In the genomic region with DNA sequence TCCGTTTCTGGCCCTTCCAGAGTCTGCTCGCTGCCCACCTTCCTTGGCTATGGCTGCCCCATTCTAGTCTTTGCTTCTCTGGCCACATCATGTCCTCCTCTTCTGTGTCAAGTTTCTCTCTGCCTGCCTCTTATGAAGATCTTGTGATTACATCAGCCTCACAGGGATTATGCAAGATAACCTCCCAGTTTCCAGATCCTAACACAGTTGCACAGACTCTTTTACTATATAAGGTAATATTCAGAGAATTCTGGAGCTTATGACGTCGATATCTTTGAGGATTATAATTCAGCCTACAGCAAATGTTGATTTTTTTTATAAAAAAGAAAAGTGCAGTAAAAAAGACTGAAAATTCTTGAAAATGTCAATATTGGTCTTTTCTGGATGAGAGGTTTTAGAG, we compare ENCODE assay signal across 8 cellular contexts.
DNase-seq lines count a peak whose midpoint lies in the region; ATAC-seq, FAIRE-seq and TF ChIP-seq lines count a peak whose summit lies in the region.
"Not testable (repeated sequence)": the region's sequence is repeated elsewhere in the genome, so short reads cannot be mapped to it uniquely, and the experiment has no call there.

No MANE protein-coding gene starts in this region.

- H3K27me3 ChIP-seq in HL-60 (ENCODE audit: insufficient read depth, poor library complexity, severe bottlenecking); K562 (ENCODE audit: control insufficient read depth in 2 of 2, insufficient read depth in 2 of 2, low read length in 2 of 2); mesenchymal stem cell (ENCODE audit: control insufficient read depth in 1 of 2, insufficient read depth in 1 of 2, low read length in 2 of 2): not testable (repeated sequence)

- H3K9ac ChIP-seq in K562 (ENCODE audit: insufficient read depth in 1 of 2, low read depth in 2 of 2, low read length in 2 of 2); mesenchymal stem cell (ENCODE audit: low read length): not testable (repeated sequence)

- not testable (repeated sequence) for H3K79me2 ChIP-seq in K562 (ENCODE audit: control insufficient read depth, insufficient read depth, low read length)

- not testable (repeated sequence) for H4K91ac ChIP-seq in mesenchymal stem cell (ENCODE audit: low read length)

- in situ Hi-C loops in K562 (cut with MboI): not testable (repeated sequence)

- not testable (repeated sequence) for H3K23ac ChIP-seq in mesenchymal stem cell (ENCODE audit: low read length in 2 of 2)

- not testable (repeated sequence) for H2BK120ac ChIP-seq in mesenchymal stem cell (ENCODE audit: low read depth, low read length)

- H3K4me1 ChIP-seq in A549; K562 (replicated peaks in 1 of 2; ENCODE audit: control insufficient read depth in 2 of 2, insufficient read depth in 2 of 2, low read length in 2 of 2); mesenchymal stem cell (ENCODE audit: control insufficient read depth, insufficient read depth, low read depth, low read length): not testable (repeated sequence)

- TF ChIP-seq POLR2A in A549 (IDR thresholded peaks at IDR 0.05; ENCODE audit: low read length); K562 (conservative IDR thresholded peaks at IDR 0.05): not testable (repeated sequence)

- not testable (repeated sequence) for TF ChIP-seq RAD21 in A549 (conservative IDR thresholded peaks at IDR 0.05 in 1 of 2, IDR thresholded peaks at IDR 0.05 in 1 of 2); K562 (CRISPR knock-in tag; conservative IDR thresholded peaks at IDR 0.05 in 1 of 2, IDR thresholded peaks at IDR 0.05 in 1 of 2)

- not testable (repeated sequence) for H3K4ac ChIP-seq in mesenchymal stem cell (ENCODE audit: low read depth in 1 of 2, low read length in 2 of 2)

- not testable (repeated sequence) for H3K14ac ChIP-seq in mesenchymal stem cell (ENCODE audit: low read length in 2 of 2)

- ATAC-seq in A549: peak; percentile 61 to 67; a peak in 3 of 6 replicates
- peak; percentile 44 for ATAC-seq in K562
- peak; percentile 57 for ATAC-seq in left ventricle myocardium superior

- not testable (repeated sequence) for H2BK15ac ChIP-seq in mesenchymal stem cell (ENCODE audit: low read depth, poor library complexity, severe bottlenecking)

- BruUV-seq in K562 (replicated peaks; lab: Mats Ljungman, UMichigan): not testable (repeated sequence)

- H3K79me1 ChIP-seq in mesenchymal stem cell (replicated peaks; ENCODE audit: low read length, poor library complexity, severe bottlenecking): not testable (repeated sequence)

- H4K20me1 ChIP-seq in K562 (replicated peaks; ENCODE audit: control insufficient read depth, insufficient read depth, low read length): not testable (repeated sequence)

- not testable (repeated sequence) for TF ChIP-seq CTCF in A549 (IDR thresholded peaks at IDR 0.05); HL-60 (IDR thresholded peaks at IDR 0.05; ENCODE audit: insufficient read depth, low read length); K562 (IDR thresholded peaks at IDR 0.05 in 2 of 3, conservative IDR thresholded peaks at IDR 0.05 in 1 of 3; ENCODE audit: insufficient read depth in 2 of 3, low read depth in 1 of 3, low read length in 3 of 3)

- intact Hi-C loops in K562 (cut with micrococcal nuclease); left ventricle myocardium superior (cut with micrococcal nuclease): not testable (repeated sequence)

- not testable (repeated sequence) for H2BK12ac ChIP-seq in mesenchymal stem cell (ENCODE audit: low read length in 2 of 2)

- FAIRE-seq in A549 (lab: Jason Lieb, UNC); K562 (lab: Jason Lieb, UNC): not testable (repeated sequence)

- not testable (repeated sequence) for H3K27ac ChIP-seq in A549; K562 (ENCODE audit: extremely low read depth, low read depth, low read length); mesenchymal stem cell (ENCODE audit: low read length, poor library complexity, severe bottlenecking)
- H3K27ac ChIP-seq in HL-60 (replicated peaks): peak overlapping the region; percentile 62

- not testable (repeated sequence) for H2AFZ ChIP-seq in K562 (ENCODE audit: low read depth, low read length); mesenchymal stem cell (ENCODE audit: low read depth, low read length)

- H3K4me3 ChIP-seq in A549; HL-60 (replicated peaks; ENCODE audit: insufficient read depth, low read length); K562; mesenchymal stem cell (ENCODE audit: insufficient read depth in 1 of 2, low read depth in 1 of 2, low read length in 2 of 2): not testable (repeated sequence)

- H3K4me2 ChIP-seq in A549; K562 (ENCODE audit: insufficient read depth, low read length); mesenchymal stem cell (ENCODE audit: low read length, poor library complexity, severe bottlenecking): not testable (repeated sequence)

- H2BK5ac ChIP-seq in mesenchymal stem cell (ENCODE audit: low read depth, low read length, poor library complexity, severe bottlenecking): not testable (repeated sequence)

- not testable (repeated sequence) for H3K18ac ChIP-seq in mesenchymal stem cell (ENCODE audit: low read depth in 1 of 2, low read length in 2 of 2)

- CTCF ChIA-PET in A549 (lab: Yijun Ruan, JAX); K562 (lab: Yijun Ruan, JAX; ENCODE audit: low intra/inter-chr PET ratio): not testable (repeated sequence)

- 89% methylated on average over 2 of the region's 4 CpGs for WGBS in A549 (ENCODE audit: missing lambda C conversion rate)
- 7% methylated on average over 2 of the region's 4 CpGs for WGBS in K562 (ENCODE audit: insufficient coverage, low coverage, missing lambda C conversion rate)
- WGBS in mesenchymal stem cell: 86% methylated on average over 2 of the region's 4 CpGs

- H2AK5ac ChIP-seq in mesenchymal stem cell (ENCODE audit: low read length, severe bottlenecking): not testable (repeated sequence)

- DNase-seq in A549 (ENCODE audit: low read depth in 1 of 2, low spot score in 1 of 2): peak in 1 of 2 experiments; percentile 12
- DNase-seq in HL-60 (ENCODE audit: low read depth in 1 of 2, low spot score in 1 of 2); K562 (ENCODE audit: extremely low read depth in 1 of 4, low spot score in 3 of 4); left ventricle myocardium superior: not testable (repeated sequence)
- peak; percentile 34 for DNase-seq in NOMO-1 treated with DMSO at 0.1 percent for 48 hours (lab: John Stamatoyannopoulos, UW; ENCODE audit: unreplicated experiment)
- DNase-seq in fibroblast of peridontal ligament (ENCODE audit: extremely low read depth): peak; percentile 69
- DNase-seq in mesenchymal stem cell: peak; percentile 6
- DNase-seq in stromal cell of bone marrow (ENCODE audit: low read depth): peak; percentile 9

- POLR2A ChIA-PET in A549 (lab: Yijun Ruan, JAX); K562 (lab: Yijun Ruan, JAX): not testable (repeated sequence)

- TF ChIP-seq EP300 in A549 (IDR thresholded peaks at IDR 0.05); K562 (IDR thresholded peaks at IDR 0.05; ENCODE audit: low read length): not testable (repeated sequence)

- H3K9me1 ChIP-seq in K562 (ENCODE audit: control insufficient read depth, insufficient read depth, low read length): not testable (repeated sequence)

- H3K36me3 ChIP-seq in K562 (ENCODE audit: control insufficient read depth, insufficient read depth, low read length); mesenchymal stem cell (ENCODE audit: control insufficient read depth in 1 of 2, insufficient read depth in 2 of 2, low read depth in 1 of 2, low read length in 2 of 2): not testable (repeated sequence)

- not testable (repeated sequence) for H4K8ac ChIP-seq in mesenchymal stem cell (ENCODE audit: low read length)

- H3K9me3 ChIP-seq in A549; K562 (replicated peaks; ENCODE audit: control insufficient read depth, insufficient read depth, low read depth, low read length); mesenchymal stem cell (ENCODE audit: control insufficient read depth, low read length): not testable (repeated sequence)

TF ChIP-seq in K562, 482 proteins besides CTCF, POLR2A, EP300 and RAD21:
- TF ChIP-seq CEBPB (tag; IDR thresholded peaks at IDR 0.05) (0 out of 2 replicates have a peak, but pooled peaks have one; percentile 25), ATF7 (IDR thresholded peaks at IDR 0.05) (peak; percentile 39; the same call in 1 of the 2 replicates), CEBPG (tag; conservative IDR thresholded peaks at IDR 0.05 in 1 of 2, IDR thresholded peaks at IDR 0.05 in 1 of 2) (peak in 1 of 2 experiments; percentile 63; a peak in 2 of 4 replicates), SRF (CRISPR knock-in tag; IDR thresholded peaks at IDR 0.05) (peak in 1 of 2 experiments; percentile 89; a peak in 2 of 4 replicates)
- TF ChIP-seq CEBPG (CRISPR knock-in tag; IDR thresholded peaks at IDR 0.05): not testable (repeated sequence)
